Comparison of ENCODE assay signal across 17 cellular contexts in the genomic region with DNA sequence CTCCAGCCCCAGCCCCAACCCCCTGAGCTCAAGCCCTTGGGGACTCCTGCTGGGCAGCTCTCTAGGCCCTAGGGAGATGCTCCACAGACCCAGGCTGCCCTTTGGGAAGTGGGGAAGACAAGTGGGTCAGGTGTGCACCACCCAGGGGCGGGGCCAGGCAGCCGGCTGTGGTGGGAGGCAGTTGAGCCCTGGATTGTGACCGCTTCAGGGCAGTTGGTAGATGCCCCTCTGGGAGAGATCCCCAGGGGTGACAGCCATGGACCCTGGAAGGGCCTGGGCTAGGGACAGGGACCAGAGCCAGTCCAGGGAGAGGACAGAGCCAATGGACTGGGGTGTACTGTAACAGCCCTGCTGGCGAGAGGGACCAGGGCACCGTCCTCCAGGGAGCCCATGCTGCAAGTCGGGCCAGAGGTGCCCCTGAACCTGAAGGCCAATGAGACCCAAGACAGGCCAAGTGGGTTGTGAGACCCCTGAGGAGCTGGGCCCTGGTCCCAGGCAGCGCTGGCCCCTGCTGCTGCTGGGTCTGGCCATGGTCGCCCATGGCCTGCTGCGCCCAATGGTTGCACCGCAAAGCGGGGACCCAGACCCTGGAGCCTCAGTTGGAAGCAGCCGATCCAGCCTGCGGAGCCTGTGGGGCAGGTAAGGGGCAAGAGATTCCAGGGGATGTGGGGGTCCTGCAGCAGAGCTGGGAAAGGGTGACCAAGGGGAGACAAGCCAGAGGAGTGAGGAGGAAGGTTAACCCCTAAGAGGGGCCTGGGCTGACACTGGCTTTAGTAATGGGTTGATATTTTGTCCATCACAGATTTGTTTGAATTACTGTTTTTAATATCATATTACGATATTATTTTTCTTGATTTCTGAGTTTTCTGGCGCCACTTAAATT. TPM values are rescaled to one million over a fixed set of nuclear protein-coding genes. Genes with fewer than 3 reads are reported as not detected.
DNase-seq lines count a peak whose midpoint lies in the region; ATAC-seq and TF ChIP-seq lines count a peak whose summit lies in the region.
"Had no signal": no experiment of that assay in that cellular context is flagged by ENCODE, and none has a peak within 500 bp of the region (broad histone marks: within the 10 kb centered on the region; RNA-seq: fewer than 3 reads in every experiment).

A gene (plus strand): TSS at position 196 of the 883 bp plus-strand sequence. CDS start 238 bp downstream, at position 434.

- H3K36me3 ChIP-seq in DND-41 (ENCODE audit: insufficient read depth, low read length) (no peaks in the 10 kb centered on the region), osteoblast (ENCODE audit: insufficient read depth, low read length) (no peaks in the 10 kb centered on the region)

- H3K36me3 Mint-ChIP-seq in activated naive CD8-positive, alpha-beta T cell treated with anti-CD3 and anti-CD28 coated beads, Interleukin-2, amount 50 U/mL, for 24 hours (ENCODE audit: low read depth) = no peaks in the 10 kb centered on the region
- H3K36me3 Mint-ChIP-seq in T-helper 2 cell treated with Interferon-gamma antibody and Interleukin-4, amounts not matched to agents 5 μg/mL and 100 μg/mL, for 36 hours (ENCODE audit: low read depth) = no peaks in the 10 kb centered on the region

- peaks cover 28% of the 10 kb centered on the region for H3K4me1 Mint-ChIP-seq in activated naive CD8-positive, alpha-beta T cell treated with anti-CD3 and anti-CD28 coated beads, Interleukin-2, amount 50 U/mL, for 24 hours
- peaks cover 9% of the 10 kb centered on the region for H3K4me1 Mint-ChIP-seq in T-helper 2 cell treated with Interferon-gamma antibody and Interleukin-4, amounts not matched to agents 5 μg/mL and 100 μg/mL, for 36 hours (ENCODE audit: low read depth)
- H3K4me1 Mint-ChIP-seq: nephron progenitor cell had no signal

- no peak within 1 kb of the TSS for H3K27ac Mint-ChIP-seq in activated naive CD8-positive, alpha-beta T cell treated with anti-CD3 and anti-CD28 coated beads, Interleukin-2, amount 50 U/mL, for 24 hours
- H3K27ac Mint-ChIP-seq in T-helper 2 cell treated with Interferon-gamma antibody and Interleukin-4, amounts not matched to agents 5 μg/mL and 100 μg/mL, for 36 hours = no peak within 1 kb of the TSS
- H3K27ac Mint-ChIP-seq: nephron progenitor cell had no signal

- H3K4me3 ChIP-seq in DND-41 (ENCODE audit: low read depth in 1 of 2, low read length in 2 of 2) (no peak within 1 kb of the TSS), osteoblast (ENCODE audit: insufficient read depth, low read length) (no peak within 1 kb of the TSS)
- H3K4me3 ChIP-seq: lung had no signal

- H3K4me3 Mint-ChIP-seq in activated naive CD8-positive, alpha-beta T cell treated with anti-CD3 and anti-CD28 coated beads, Interleukin-2, amount 50 U/mL, for 24 hours = peak within 1 kb of the TSS; percentile 44
- H3K4me3 Mint-ChIP-seq in T-helper 2 cell treated with Interferon-gamma antibody and Interleukin-4, amounts not matched to agents 5 μg/mL and 100 μg/mL, for 36 hours = no peak within 1 kb of the TSS
- H3K4me3 Mint-ChIP-seq: nephron progenitor cell had no signal

- peaks cover 37% of the 10 kb centered on the region for H3K27me3 Mint-ChIP-seq in activated naive CD8-positive, alpha-beta T cell treated with anti-CD3 and anti-CD28 coated beads, Interleukin-2, amount 50 U/mL, for 24 hours
- peaks cover 44% of the 10 kb centered on the region for H3K27me3 Mint-ChIP-seq in T-helper 2 cell treated with Interferon-gamma antibody and Interleukin-4, amounts not matched to agents 5 μg/mL and 100 μg/mL, for 36 hours (ENCODE audit: low read depth)

- H3K27me3 ChIP-seq in DND-41 (ENCODE audit: insufficient read depth, low read length, poor library complexity) = no peaks in the 10 kb centered on the region
- H3K27me3 ChIP-seq in osteoblast (ENCODE audit: insufficient read depth, low read length) = peaks cover 6% of the 10 kb centered on the region

- TF ChIP-seq POLR2A in GM19193 (IDR thresholded peaks at IDR 0.05; ENCODE audit: extremely low read depth, insufficient read depth, insufficient read length) = peak; percentile 33

- intact Hi-C loops in sciatic nerve (cut with DNase I) = no loop called here

- H4K20me1 ChIP-seq in DND-41 (ENCODE audit: insufficient read depth, low read length) (no peaks in the 10 kb centered on the region), osteoblast (ENCODE audit: insufficient read depth, low read length) (no peaks in the 10 kb centered on the region)

- H3K9me3 ChIP-seq in DND-41 (ENCODE audit: insufficient read depth, low read length, severe bottlenecking) (no peaks in the 10 kb centered on the region), osteoblast (ENCODE audit: low read depth, low read length) (no peaks in the 10 kb centered on the region)

- TF ChIP-seq CTCF in DND-41 (IDR thresholded peaks at IDR 0.05; ENCODE audit: borderline replicate concordance, extremely low read depth, low read length, poor library complexity, severe bottlenecking) (no peak), osteoblast (IDR thresholded peaks at IDR 0.05; ENCODE audit: extremely low read depth, low read depth, low read length) (no peak)

- H3K27ac ChIP-seq in DND-41 (ENCODE audit: low read length) (peak within 1 kb of the TSS; percentile 98), osteoblast (ENCODE audit: low read depth, low read length) (no peak within 1 kb of the TSS)
- H3K27ac ChIP-seq: epithelial cell of prostate had no signal

- H3K9ac ChIP-seq in DND-41 (ENCODE audit: low read depth, low read length) = no peak within 1 kb of the TSS; the same call in 1 of the 2 replicates

- no peaks in the 10 kb centered on the region for H3K9me3 Mint-ChIP-seq in activated naive CD8-positive, alpha-beta T cell treated with anti-CD3 and anti-CD28 coated beads, Interleukin-2, amount 50 U/mL, for 24 hours
- H3K9me3 Mint-ChIP-seq in T-helper 2 cell treated with Interferon-gamma antibody and Interleukin-4, amounts not matched to agents 5 μg/mL and 100 μg/mL, for 36 hours = no peaks in the 10 kb centered on the region
- H3K9me3 Mint-ChIP-seq: nephron progenitor cell had no signal

- H3K4me1 ChIP-seq in DND-41 (ENCODE audit: insufficient read depth, low read length) (peaks cover 55% of the 10 kb centered on the region), osteoblast (ENCODE audit: insufficient read depth, low read length) (no peaks in the 10 kb centered on the region)

- H3K4me2 ChIP-seq in DND-41 (ENCODE audit: insufficient read depth, low read length) (no peak within 1 kb of the TSS), osteoblast (ENCODE audit: insufficient read depth, low read length) (no peak within 1 kb of the TSS)

- ATAC-seq in DND-41 (ENCODE audit: insufficient read depth, low read depth) (no peak), sciatic nerve (no peak)
- no peak for ATAC-seq in activated naive CD8-positive, alpha-beta T cell treated with anti-CD3 and anti-CD28 coated beads, Interleukin-2, amount 50 U/mL, for 24 hours
- ATAC-seq: HepG2, SK-N-SH treated with all-trans-retinoic acid at 6 μM for 48 hours had no signal

- H3K79me2 ChIP-seq in DND-41 (ENCODE audit: insufficient read depth, low read length) (no peaks in the 10 kb centered on the region), osteoblast (ENCODE audit: insufficient read depth, low read length) (no peaks in the 10 kb centered on the region)

- DNase-seq in DND-41 (peak; percentile 39), osteoblast (ENCODE audit: insufficient read length, low spot score, missing footprints) (peak; percentile 68), Kasumi-1 (lab: John Stamatoyannopoulos, UW) (no peak), sciatic nerve (ENCODE audit: low spot score) (no peak)
- no peak for DNase-seq in activated naive CD8-positive, alpha-beta T cell treated with anti-CD3 and anti-CD28 coated beads, Interleukin-2, amount 50 U/mL, for 24 hours
- no peak for DNase-seq in activated CD4-positive, alpha-beta T cell treated with anti-CD3 and anti-CD28 coated beads, Interleukin-2, amount 50 U/mL, for 48 hours
- no peak for DNase-seq in T-helper 2 cell treated with Interferon-gamma antibody and Interleukin-4, amounts not matched to agents 5 μg/mL and 100 μg/mL, for 36 hours (ENCODE audit: low spot score)
- DNase-seq: activated CD4-positive, alpha-beta T cell treated with anti-CD3 and anti-CD28 coated beads, Interleukin-2, amount 50 U/mL, for 1 hour; amygdala; NCI-H1048; nephron progenitor cell had no signal

- H2AFZ ChIP-seq in DND-41 (ENCODE audit: low read depth, low read length) (no peak within 1 kb of the TSS), osteoblast (ENCODE audit: low read length) (no peak within 1 kb of the TSS)

RNA-seq across cellular contexts. Expression of the gene that starts here (rescaled TPM):
- total RNA-seq in osteoblast (not detected in 2 replicates), sciatic nerve (0.62 TPM)
- total RNA-seq: chondrocyte, HepG2 had no signal

Comparison
In these comparisons a context has a peak if more than half of its experiments do, and no peak if none do; other contexts are left out.
1. Peak in DNase-seq in osteoblast; RNA of the gene not detected or under 1 TPM.